18 cellular contexts compared by ENCODE assay signal in genomic region chr13:33363328-33363727, GRCh38.
A peak's percentile ranks its signal among the peaks of the same experiment; 100 is the strongest.
DNase-seq lines count a peak whose midpoint lies in the region; ATAC-seq and TF ChIP-seq lines count a peak whose summit lies in the region.
"Had no signal": no experiment of that assay in that cellular context is flagged by ENCODE, and none has a peak within 500 bp of the region (broad histone marks: within the 10 kb centered on the region; RNA-seq: fewer than 3 reads in every experiment).

No MANE protein-coding gene starts in this region.

- CTCF ChIA-PET in activated B cell treated with CpG ODN at 0.5 μM for 24 hours (lab: Charles Lee) = no interaction called here

- intact Hi-C loops in activated B cell treated with CpG ODN at 0.5 μM for 24 hours (cut with micrococcal nuclease) = no loop called here

- H3K27me3 Mint-ChIP-seq in activated B cell treated with CpG ODN at 0.5 μM for 24 hours (no peaks in the 10 kb centered on the region), naive B cell (peaks cover 0 to 8% (median 0%) of the 10 kb centered on the region in 3 donors)

- H3K9me3 Mint-ChIP-seq in activated B cell treated with CpG ODN at 0.5 μM for 24 hours (no peaks in the 10 kb centered on the region), naive B cell (peaks cover 3 to 32% (median 6%) of the 10 kb centered on the region in 7 donors)

- H3K4me3 Mint-ChIP-seq in activated B cell treated with CpG ODN at 0.5 μM for 24 hours (no peak overlapping the region), naive B cell (peak overlapping the region in 1 of 8 donors; percentile 3)
- H3K4me3 Mint-ChIP-seq: neural crest cell had no signal

- ATAC-seq in GM18511 (IDR thresholded peaks at IDR 0.05; ENCODE audit: unreplicated experiment) (peak; percentile 66), activated B cell treated with CpG ODN at 0.5 μM for 24 hours (ENCODE audit: low read depth) (peak; percentile 71), naive B cell (ENCODE audit: low read depth in 2 of 2) (peak; percentile 86 to 87), HG03378 (IDR thresholded peaks at IDR 0.05; ENCODE audit: unreplicated experiment) (no peak), HG03108 (IDR thresholded peaks at IDR 0.05; ENCODE audit: unreplicated experiment) (no peak)

- POLR2A ChIA-PET in activated B cell treated with CpG ODN at 0.5 μM for 24 hours (lab: Charles Lee) = interaction anchor here (0.5 to 0.8 kb wide), 2 partner anchors 23 to 217 kb away, joined by 4 to 6 read pairs; no protein-coding TSS in a partner anchor

- H3K4me1 Mint-ChIP-seq in activated B cell treated with CpG ODN at 0.5 μM for 24 hours = peaks cover 24% of the 10 kb centered on the region
- peaks cover 24 to 54% (median 29%) of the 10 kb centered on the region in 3 donors for H3K4me1 Mint-ChIP-seq in naive B cell
- H3K4me1 Mint-ChIP-seq: neural crest cell had no signal

- no peak overlapping the region for H3K27ac Mint-ChIP-seq in activated B cell treated with CpG ODN at 0.5 μM for 24 hours
- H3K27ac Mint-ChIP-seq in naive B cell = peak overlapping the region; percentile 1 to 82 (median 56)

- DNase-seq in MV-4-11 (lab: John Stamatoyannopoulos, UW) (peak; percentile 99), activated B cell treated with CpG ODN at 0.5 μM for 24 hours (no peak), naive B cell (peak; percentile 66), middle frontal gyrus (ENCODE audit: extremely low spot score, low spot score) (no peak), cerebellum (ENCODE audit: low spot score) (no peak)
- DNase-seq: activated CD8-positive, alpha-beta memory T cell treated with anti-CD3 and anti-CD28 coated beads for 24 hours; C1 segment of cervical spinal cord; cortex of kidney; EL; esophagus squamous epithelium; NCI-H187 treated with DMSO at 0.1 percent for 48 hours; SHP77 treated with DMSO at 0.1 percent for 48 hours; stimulated activated CD4-positive, alpha-beta T cell treated with anti-CD3 and anti-CD28 coated beads, Interleukin-4, amount 100 ng/mL, for 4 hours; trophoblast cell had no signal

- H3K36me3 Mint-ChIP-seq in activated B cell treated with CpG ODN at 0.5 μM for 24 hours (ENCODE audit: low read depth) (no peaks in the 10 kb centered on the region), naive B cell (peaks cover 4 to 8% of the 10 kb centered on the region in 2 donors)

- TF ChIP-seq CTCF in activated B cell treated with CpG ODN at 0.5 μM for 24 hours (IDR thresholded peaks at IDR 0.05) = no peak

Comparison
In these comparisons a context has a peak if more than half of its experiments do, and no peak if none do; other contexts are left out.
1. ATAC-seq: peak in GM18511 (single experiment), activated B cell treated with CpG ODN at 0.5 μM for 24 hours (single experiment) and naive B cell (2 of 2); none in HG03378 (single experiment) and HG03108 (single experiment).
2. DNase-seq: peak in MV-4-11 (single experiment) and naive B cell (single experiment); none in activated B cell treated with CpG ODN at 0.5 μM for 24 hours (single experiment), middle frontal gyrus (single experiment) and cerebellum (single experiment).